10 cellular contexts compared by ENCODE assay signal in genomic region chr5:38259062-38259857, GRCh38. TPM values are rescaled to one million over a fixed set of nuclear protein-coding genes. Genes with fewer than 3 reads are reported as not detected.
DNase-seq lines count a peak whose midpoint lies in the region; ATAC-seq, FAIRE-seq and TF ChIP-seq lines count a peak whose summit lies in the region.
"Had no signal": no experiment of that assay in that cellular context is flagged by ENCODE, and none has a peak within 500 bp of the region (broad histone marks: within the 10 kb centered on the region; RNA-seq: fewer than 3 reads in every experiment).

No MANE protein-coding gene starts in this region.

- in situ Hi-C loops in HepG2 (cut with HindIII; ENCODE audit: extremely low pct_ligation_motif_present, low pct_unique_long_range_greater_than_20kb), result no loop called here

- H3K4me3 ChIP-seq in HepG2 (replicated peaks in 1 of 3; ENCODE audit: insufficient read depth in 1 of 3, low read depth in 2 of 3, low read length in 3 of 3), result peak overlapping the region in 1 of 3 experiments; percentile 71; a peak in 1 of 6 replicates
- H3K4me3 ChIP-seq in stomach, result peak overlapping the region; percentile 42 to 58 (median 54)

- peak overlapping the region in 1 of 5 experiments; percentile 53 for H3K27ac Mint-ChIP-seq in brain

- peaks cover 93% of the 10 kb centered on the region for H3K27me3 Mint-ChIP-seq in brain

- H3K4me1 Mint-ChIP-seq in brain, result peaks cover 24% of the 10 kb centered on the region

- H2AFZ ChIP-seq in HepG2 (ENCODE audit: low read length), result no peak overlapping the region

- intact Hi-C loops in HepG2 (cut with micrococcal nuclease; ENCODE audit: unreplicated experiment) (no loop called here), stomach (cut with DNase I; ENCODE audit: low total_unique reads) (no loop called here)

- 30% methylated on average over 14 of the region's 14 CpGs for WGBS in HepG2 (ENCODE audit: low lambda C conversion rate)
- WGBS in stomach, 5 donors, result 13 to 18% (median 17%) methylated on average over 9 to 14 of the region's 14 CpGs

- peak overlapping the region; percentile 77 to 93 (median 89) for H3K4me3 Mint-ChIP-seq in brain

- H3K79me2 ChIP-seq in HepG2 (ENCODE audit: insufficient read depth, low read length), result no peaks in the 10 kb centered on the region

- FAIRE-seq in HepG2 (lab: Jason Lieb, UNC), result no peak

- H3K4me1 ChIP-seq in HepG2 (ENCODE audit: insufficient read depth, low read length), result peaks cover 37% of the 10 kb centered on the region
- peaks cover 13 to 28% (median 21%) of the 10 kb centered on the region in 4 donors for H3K4me1 ChIP-seq in stomach

- peaks cover 0 to 3% (median 0%) of the 10 kb centered on the region in 5 experiments for H3K9me3 Mint-ChIP-seq in brain

- BruUV-seq in HepG2 (replicated peaks; lab: Mats Ljungman, UMichigan), result no TSS peak

- peak; percentile 52 for DNase-seq in NCI-H69 (lab: John Stamatoyannopoulos, UW)
- DNase-seq in HepG2 (ENCODE audit: low spot score), result no peak
- DNase-seq in stomach, result no peak
- no peak for DNase-seq in NCI-H1105 (lab: John Stamatoyannopoulos, UW)
- no peak for DNase-seq in NCI-H2081 treated with DMSO at 0.1 percent for 48 hours (lab: John Stamatoyannopoulos, UW)
- DNase-seq: GF-D8, NCI-H446 had no signal

- H3K9me3 ChIP-seq in HepG2 (ENCODE audit: low read length) (no peaks in the 10 kb centered on the region), stomach (no peaks in the 10 kb centered on the region)
- H3K9me3 ChIP-seq: body of pancreas had no signal

- ATAC-seq in HepG2 (peak; percentile 23), HG03378 (IDR thresholded peaks at IDR 0.05; ENCODE audit: unreplicated experiment) (no peak)

- TF ChIP-seq RAD21 in HepG2 (CRISPR knock-in tag; IDR thresholded peaks at IDR 0.05), result no peak

- H3K27me3 ChIP-seq in HepG2 (ENCODE audit: control insufficient read depth in 1 of 2, insufficient read depth in 2 of 2, low read length in 2 of 2) (peaks cover 6 to 44% of the 10 kb centered on the region in 2 experiments; a peak in 3 of 5 replicates), stomach (peaks cover 14 to 71% (median 33%) of the 10 kb centered on the region in 3 donors)

- H3K9ac ChIP-seq in HepG2 (ENCODE audit: insufficient read depth, low read depth, low read length), result no peak overlapping the region

- POLR2A ChIA-PET in HepG2 (lab: Yijun Ruan, JAX), result no interaction called here

- no peak for TF ChIP-seq POLR2A in HepG2 (IDR thresholded peaks at IDR 0.05; ENCODE audit: insufficient read depth in 1 of 2, low read depth in 2 of 2, low read length in 2 of 2)
- no peak for TF ChIP-seq POLR2A in stomach (IDR thresholded peaks at IDR 0.05)

- no peaks in the 10 kb centered on the region for H3K36me3 Mint-ChIP-seq in brain

- TF ChIP-seq CTCF in brain (conservative IDR thresholded peaks at IDR 0.05) (no peak), HepG2 (CRISPR knock-in tag; IDR thresholded peaks at IDR 0.05) (no peak), stomach (IDR thresholded peaks at IDR 0.05) (no peak)

- H3K4me2 ChIP-seq in HepG2 (ENCODE audit: low read depth, low read length), result peak overlapping the region; percentile 87

- CTCF ChIA-PET in HepG2 (lab: Yijun Ruan, JAX; ENCODE audit: low intra/inter-chr PET ratio, low total read pairs), result no interaction called here

- H3K36me3 ChIP-seq in HepG2 (replicated peaks in 1 of 2; ENCODE audit: control insufficient read depth in 1 of 2, insufficient read depth in 2 of 2, low read length in 2 of 2), result no peaks in the 10 kb centered on the region
- H3K36me3 ChIP-seq in stomach, result no peaks in the 10 kb centered on the region

- H3K27ac ChIP-seq in HepG2 (ENCODE audit: extremely low read length, insufficient read depth, low read length), result no peak overlapping the region
- H3K27ac ChIP-seq in stomach, result peak overlapping the region in 1 of 5 donors; percentile 51
- H3K27ac ChIP-seq: body of pancreas had no signal

- H4K20me1 ChIP-seq in HepG2 (ENCODE audit: insufficient read depth, low read length), result no peaks in the 10 kb centered on the region

- TF ChIP-seq EP300 in HepG2 (IDR thresholded peaks at IDR 0.05; ENCODE audit: low read depth in 2 of 2, low read length in 2 of 2) (no peak), HepG2 (CRISPR knock-in tag; IDR thresholded peaks at IDR 0.05; ENCODE audit: borderline replicate concordance) (no peak), stomach (IDR thresholded peaks at IDR 0.05) (no peak)

TF ChIP-seq in HepG2, 621 proteins besides CTCF, POLR2A, EP300 and RAD21 (continues in another document):
- no peak for TF ChIP-seq MAFK (conservative IDR thresholded peaks at IDR 0.05 in 1 of 2, IDR thresholded peaks at IDR 0.05 in 1 of 2; ENCODE audit: low read length in 2 of 2)
- TF ChIP-seq BRD4 (CRISPR knock-in tag; IDR thresholded peaks at IDR 0.05), result no peak
- no peak for TF ChIP-seq ZNF724P (CRISPR knock-in tag; IDR thresholded peaks at IDR 0.05; ENCODE audit: borderline replicate concordance)
- no peak for TF ChIP-seq ZMAT3 (CRISPR knock-in tag; conservative IDR thresholded peaks at IDR 0.05)
- TF ChIP-seq ZKSCAN8 (CRISPR knock-in tag; IDR thresholded peaks at IDR 0.05; ENCODE audit: borderline replicate concordance), result no peak
- no peak for TF ChIP-seq ZNF18 (CRISPR knock-in tag; IDR thresholded peaks at IDR 0.05; ENCODE audit: insufficient replicate concordance)
- TF ChIP-seq ZKSCAN1 (IDR thresholded peaks at IDR 0.05; ENCODE audit: low read length), result no peak
- TF ChIP-seq, protein P1, sequence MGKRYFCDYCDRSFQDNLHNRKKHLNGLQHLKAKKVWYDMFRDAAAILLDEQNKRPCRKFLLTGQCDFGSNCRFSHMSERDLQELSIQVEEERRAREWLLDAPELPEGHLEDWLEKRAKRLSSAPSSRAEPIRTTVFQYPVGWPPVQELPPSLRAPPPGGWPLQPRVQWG (CRISPR knock-in tag; IDR thresholded peaks at IDR 0.05; ENCODE audit: borderline replicate concordance, low read depth), result no peak
- no peak for TF ChIP-seq ZNF12 (CRISPR knock-in tag; IDR thresholded peaks at IDR 0.05)

RNA-seq across cellular contexts. Expression of gene EGFLAM, which starts 0.9 kb away (rescaled TPM):
- polyA plus RNA-seq in brain (ENCODE audit: insufficient read depth, low read depth, low replicate concordance) (1.9 TPM), HepG2 (2011; rRNA removed) (not detected in 2 replicates), stomach (1 to 10 TPM in 1 of 3 donors, under 1 TPM in 2; 0.61 to 1.6 (median 1.00) TPM)
- total RNA-seq in HepG2 (2016; rRNA removed; fragmentation: Illumina TruSeq; extraction: Trizol) (not detected in 2 replicates), stomach (1 to 10 TPM in 2 of 5 donors, not detected in 3; 1.4 to 5.9 TPM)
- not detected in 2 replicates for total RNA-seq in HepG2 (2016; cell fraction: cytosol; rRNA removed; fragmentation: Illumina TruSeq; extraction: Trizol; ENCODE audit: low read depth)
- total RNA-seq in HepG2 (2016; cell fraction: insoluble cytoplasmic fraction; rRNA removed; fragmentation: Illumina TruSeq; extraction: Trizol), result not detected in 2 replicates
- total RNA-seq in HepG2 (2016; cell fraction: membrane; rRNA removed; fragmentation: Illumina TruSeq; extraction: Trizol), result not detected in 2 replicates
- total RNA-seq in HepG2 (2016; cell fraction: nucleus; rRNA removed; fragmentation: Illumina TruSeq; extraction: Trizol), result not detected in 2 replicates
- not detected in 2 replicates for polyA plus RNA-seq in HepG2 (2011; cell fraction: cytosol; rRNA removed)
- polyA plus RNA-seq in HepG2 (2011; cell fraction: nucleus; rRNA removed), result not detected in 2 replicates
- not detected in 2 replicates for polyA plus RNA-seq in HepG2 (2012)
- not detected in 2 replicates for polyA plus RNA-seq in HepG2 (2016; cell fraction: cytosol; fragmentation: Illumina TruSeq; extraction: Trizol; ENCODE audit: low read depth)
- not detected in 2 replicates for polyA plus RNA-seq in HepG2 (2016; cell fraction: insoluble cytoplasmic fraction; fragmentation: Illumina TruSeq; extraction: Trizol; ENCODE audit: low read depth)
- polyA plus RNA-seq in HepG2 (2016; cell fraction: membrane; fragmentation: Illumina TruSeq; extraction: Trizol; ENCODE audit: low read depth), result not detected in 2 replicates
- polyA plus RNA-seq in HepG2 (2016; cell fraction: nucleus; fragmentation: Illumina TruSeq; extraction: Trizol; ENCODE audit: insufficient read depth, low read depth), result not detected in 2 replicates
- polyA minus RNA-seq in HepG2 (2011; rRNA and poly(A)+ RNA removed; ENCODE audit: low replicate concordance), result not detected in 2 replicates
- polyA minus RNA-seq in HepG2 (2011; cell fraction: cytosol; rRNA and poly(A)+ RNA removed), result not detected in 2 replicates
- not detected in 2 replicates for polyA minus RNA-seq in HepG2 (2011; cell fraction: nucleus; rRNA and poly(A)+ RNA removed)
